ENCODE assay signal across 1 cellular context in genomic region chr2:19575618-19576017, GRCh38.
TF ChIP-seq lines count a peak whose summit lies in the region.

No MANE protein-coding gene starts in this region.

TF ChIP-seq in SK-N-SH, 30 proteins besides CTCF, POLR2A, EP300 and RAD21 (continued from another document):
- TF ChIP-seq ZBTB33 (IDR thresholded peaks at IDR 0.05; ENCODE audit: borderline replicate concordance, low read depth) (0 out of 2 replicates have a peak, but pooled peaks have one; percentile 26), PBX3 (IDR thresholded peaks at IDR 0.05) (peak; percentile 89), JUND (IDR thresholded peaks at IDR 0.05) (peak; percentile 46)
TF ChIP-seq in SK-N-SH: peak in this region for 7.
